17 cellular contexts compared by ENCODE assay signal in genomic region chr21:31336739-31337040, GRCh38. TPM values are rescaled to one million over a fixed set of nuclear protein-coding genes. Genes with fewer than 3 reads are reported as not detected.
DNase-seq lines count a peak whose midpoint lies in the region; ATAC-seq and TF ChIP-seq lines count a peak whose summit lies in the region.
"Had no signal": no experiment of that assay in that cellular context is flagged by ENCODE, and none has a peak within 500 bp of the region (broad histone marks: within the 10 kb centered on the region; RNA-seq: fewer than 3 reads in every experiment).

No MANE protein-coding gene starts in this region.

- H3K27me3 Mint-ChIP-seq in activated CD4-positive, alpha-beta memory T cell treated with anti-CD3 and anti-CD28 coated beads for 36 hours, result no peaks in the 10 kb centered on the region
- H3K27me3 Mint-ChIP-seq in activated CD4-positive, alpha-beta memory T cell treated with anti-CD3 and anti-CD28 coated beads, Interleukin-2, amount 10 ng/mL, durations not matched to agents 7 days and 5 days, result peaks cover 3% of the 10 kb centered on the region
- H3K27me3 Mint-ChIP-seq: activated CD4-positive, alpha-beta T cell treated with anti-CD3 and anti-CD28 coated beads, Interleukin-2, amount 10 ng/mL, durations not matched to agents 7 days and 5 days had no signal

- H3K27ac Mint-ChIP-seq in activated CD4-positive, alpha-beta memory T cell treated with anti-CD3 and anti-CD28 coated beads for 36 hours, result peak overlapping the region; percentile 35
- H3K27ac Mint-ChIP-seq in activated CD4-positive, alpha-beta memory T cell treated with anti-CD3 and anti-CD28 coated beads, Interleukin-2, amount 10 ng/mL, durations not matched to agents 7 days and 5 days, result no peak overlapping the region
- H3K27ac Mint-ChIP-seq: activated CD4-positive, alpha-beta T cell treated with anti-CD3 and anti-CD28 coated beads, Interleukin-2, amount 10 ng/mL, durations not matched to agents 7 days and 5 days; IgD-negative memory B cell; immature natural killer cell had no signal

- ATAC-seq in IMR-90 (ENCODE audit: low read depth) (no peak), GM21528 (IDR thresholded peaks at IDR 0.05; ENCODE audit: low FRiP score, unreplicated experiment) (no peak), GM18858 (IDR thresholded peaks at IDR 0.05; ENCODE audit: unreplicated experiment) (no peak)
- ATAC-seq: lower lobe of right lung had no signal

- dilution Hi-C loops in IMR-90 (cut with HindIII; ENCODE audit: low sequenced_read_pairs, unreplicated experiment), result no loop called here

- intact Hi-C loops in activated CD4-positive, alpha-beta memory T cell treated with anti-CD3 and anti-CD28 coated beads for 36 hours (cut with micrococcal nuclease), result no loop called here
- intact Hi-C loops in IMR-90 (cut with micrococcal nuclease), result no loop called here

- H3K23ac ChIP-seq in IMR-90 (ENCODE audit: low read depth, low read length), result no peak overlapping the region
- no peak overlapping the region for H3K23ac ChIP-seq in trophoblast cell (ENCODE audit: low read length)

- H3K4me2 ChIP-seq in IMR-90 (ENCODE audit: low read depth, low read length) (no peak overlapping the region), trophoblast cell (ENCODE audit: low read length) (no peak overlapping the region)

- H3K27ac ChIP-seq in IMR-90 (ENCODE audit: insufficient read depth, low read length), result no peak overlapping the region
- peak overlapping the region; percentile 75 for H3K27ac ChIP-seq in brain microvascular endothelial cell
- peak overlapping the region; percentile 8 for H3K27ac ChIP-seq in trophoblast cell (ENCODE audit: low read depth, low read length)
- H3K27ac ChIP-seq: lower lobe of right lung had no signal

- H4K8ac ChIP-seq in IMR-90 (ENCODE audit: low read depth in 2 of 2, low read length in 2 of 2) (peak overlapping the region in 1 of 2 experiments; percentile 38; a peak in 2 of 4 replicates), trophoblast cell (ENCODE audit: low read depth, low read length) (peak overlapping the region; percentile 4)

- WGBS in IMR-90 (ENCODE audit: extremely low coverage in 2 of 2, insufficient read length in 1 of 2), 2 experiments, result 80% methylated on average over 1 of the region's 6 CpGs; no CpG with 5 or more reads in 1 of the 2 experiments
- WGBS in trophoblast cell (ENCODE audit: extremely low coverage, insufficient coverage, insufficient read length), result no CpG with 5 or more reads among the region's 6 CpGs

- no peak overlapping the region; the same call in 1 of the 2 replicates for H3K14ac ChIP-seq in IMR-90 (replicated peaks; ENCODE audit: low read depth, low read length)
- H3K14ac ChIP-seq in trophoblast cell (ENCODE audit: low read length), result peak overlapping the region; percentile 36

- H4K91ac ChIP-seq in IMR-90 (ENCODE audit: insufficient read depth, low read depth, low read length) (peak overlapping the region; percentile 14; the same call in 1 of the 2 replicates), trophoblast cell (ENCODE audit: low read depth, low read length) (peak overlapping the region; percentile 40)

- BruUV-seq in IMR-90 (replicated peaks; lab: Mats Ljungman, UMichigan), result no TSS peak

- TF ChIP-seq CTCF in IMR-90 (conservative IDR thresholded peaks at IDR 0.05; ENCODE audit: low read depth, low read length) (no peak), brain microvascular endothelial cell (IDR thresholded peaks at IDR 0.05; ENCODE audit: low read depth, low read length, missing control alignments) (no peak)

- H3K18ac ChIP-seq in IMR-90 (ENCODE audit: low read depth, low read length) (no peak overlapping the region), trophoblast cell (ENCODE audit: low read length) (peak overlapping the region; percentile 63)

- H2BK15ac ChIP-seq in IMR-90 (ENCODE audit: low read depth, low read length), result peak overlapping the region; percentile 45; the same call in 1 of the 3 replicates

- peak overlapping the region; percentile 61 for H2BK20ac ChIP-seq in IMR-90 (ENCODE audit: low read depth, low read length)

- H3K36me3 ChIP-seq in IMR-90 (ENCODE audit: control insufficient read depth, insufficient read depth, low read length) (no peaks in the 10 kb centered on the region), brain microvascular endothelial cell (replicated peaks) (peaks cover 6% of the 10 kb centered on the region), trophoblast cell (ENCODE audit: control insufficient read depth in 1 of 2, insufficient read depth in 2 of 2, low read length in 2 of 2) (no peaks in the 10 kb centered on the region)
- H3K36me3 ChIP-seq: heart right ventricle had no signal

- POLR2A ChIA-PET in activated CD4-positive, alpha-beta memory T cell treated with anti-CD3 and anti-CD28 coated beads for 36 hours (lab: Charles Lee), result no interaction called here
- POLR2A ChIA-PET in activated CD4-positive, alpha-beta memory T cell treated with anti-CD3 and anti-CD28 coated beads, Interleukin-2, amount 10 ng/mL, durations not matched to agents 7 days and 5 days (lab: Charles Lee), result interaction anchor here (0.6 kb wide), 1 partner anchor 244 kb away, joined by 3 read pairs; no protein-coding TSS in a partner anchor
- POLR2A ChIA-PET in IMR-90 (lab: Charles Lee; ENCODE audit: unreplicated experiment), result no interaction called here

- no peaks in the 10 kb centered on the region for H3K9me3 Mint-ChIP-seq in activated CD4-positive, alpha-beta memory T cell treated with anti-CD3 and anti-CD28 coated beads for 36 hours
- H3K9me3 Mint-ChIP-seq in activated CD4-positive, alpha-beta memory T cell treated with anti-CD3 and anti-CD28 coated beads, Interleukin-2, amount 10 ng/mL, durations not matched to agents 7 days and 5 days, result no peaks in the 10 kb centered on the region
- H3K9me3 Mint-ChIP-seq: activated CD4-positive, alpha-beta T cell treated with anti-CD3 and anti-CD28 coated beads, Interleukin-2, amount 10 ng/mL, durations not matched to agents 7 days and 5 days had no signal

- peak overlapping the region; percentile 73 for H3K4ac ChIP-seq in IMR-90 (ENCODE audit: low read depth, low read length)
- no peak overlapping the region for H3K4ac ChIP-seq in trophoblast cell (ENCODE audit: low read depth, low read length)

- TF ChIP-seq POLR2A in IMR-90 (IDR thresholded peaks at IDR 0.05; ENCODE audit: low read depth, low read length), result no peak

- no peak overlapping the region for H3K56ac ChIP-seq in IMR-90 (ENCODE audit: extremely low read depth, insufficient read depth, low read length)

- no peak overlapping the region for H4K12ac ChIP-seq in trophoblast cell (ENCODE audit: low read depth, low read length)

- H3K9ac ChIP-seq in IMR-90 (ENCODE audit: low read depth, low read length), result no peak overlapping the region
- H3K9ac ChIP-seq in trophoblast cell (ENCODE audit: low read length), result no peak overlapping the region

- in situ Hi-C loops in IMR-90 (cut with MboI; ENCODE audit: low sequenced_read_pairs), result no loop called here
- in situ Hi-C loops in brain microvascular endothelial cell (cut with HindIII; ENCODE audit: low pct_ligation_motif_present, low sequenced_read_pairs), result no loop called here

- H2AK5ac ChIP-seq in IMR-90 (ENCODE audit: low read depth, low read length) (peak overlapping the region; percentile 57), trophoblast cell (ENCODE audit: low read length) (peak overlapping the region; percentile 49)

- H3K27me3 ChIP-seq in IMR-90 (ENCODE audit: control insufficient read depth, insufficient read depth, low read length) (peaks cover 9% of the 10 kb centered on the region; the same call in 1 of the 2 replicates), brain microvascular endothelial cell (replicated peaks) (no peaks in the 10 kb centered on the region), trophoblast cell (ENCODE audit: insufficient read depth, low read length) (no peaks in the 10 kb centered on the region)

- H3K4me3 ChIP-seq in IMR-90 (ENCODE audit: insufficient read depth, low read depth, low read length), result no peak overlapping the region
- no peak overlapping the region for H3K4me3 ChIP-seq in brain microvascular endothelial cell (ENCODE audit: low read depth, low read length)
- H3K4me3 ChIP-seq in trophoblast cell (ENCODE audit: low read depth, low read length), result no peak overlapping the region
- H3K4me3 ChIP-seq: BLaER1 treated with 17β-estradiol and CSF1 and Interleukin-3, amounts not matched to agents 10 nM and 100 nM; heart right ventricle; lower lobe of right lung had no signal

- H4K20me1 ChIP-seq in IMR-90 (ENCODE audit: insufficient read depth, low read length), result no peaks in the 10 kb centered on the region; the same call in 1 of the 2 replicates

- H2AK9ac ChIP-seq in IMR-90 (replicated peaks; ENCODE audit: low read depth, low read length, poor library complexity), result no peak overlapping the region

- TF ChIP-seq RAD21 in IMR-90 (IDR thresholded peaks at IDR 0.05; ENCODE audit: low read length), result no peak

- H3K9me3 ChIP-seq in IMR-90 (ENCODE audit: control insufficient read depth, insufficient read depth, low read length) (no peaks in the 10 kb centered on the region), trophoblast cell (ENCODE audit: insufficient read depth, low read depth, low read length) (no peaks in the 10 kb centered on the region)
- H3K9me3 ChIP-seq: BLaER1 treated with 17β-estradiol and CSF1 and Interleukin-3, amounts not matched to agents 10 nM and 100 nM; heart right ventricle; lower lobe of right lung had no signal

- H3K79me2 ChIP-seq in trophoblast cell (ENCODE audit: control insufficient read depth, insufficient read depth, low read length, poor library complexity), result no peaks in the 10 kb centered on the region

- peaks cover 7% of the 10 kb centered on the region for H3K4me1 ChIP-seq in IMR-90 (ENCODE audit: control insufficient read depth, insufficient read depth, low read length)
- H3K4me1 ChIP-seq in trophoblast cell (ENCODE audit: control insufficient read depth in 1 of 2, insufficient read depth in 2 of 2, low read length in 2 of 2), result peaks cover 19 to 27% of the 10 kb centered on the region in 2 experiments

- DNase-seq in activated CD4-positive, alpha-beta memory T cell treated with anti-CD3 and anti-CD28 coated beads for 36 hours, result no peak
- DNase-seq in activated CD4-positive, alpha-beta memory T cell treated with anti-CD3 and anti-CD28 coated beads, Interleukin-2, amount 10 ng/mL, durations not matched to agents 7 days and 5 days, result no peak
- no peak for DNase-seq in IMR-90
- no peak for DNase-seq in brain microvascular endothelial cell
- no peak for DNase-seq in trophoblast cell
- no peak for DNase-seq in activated CD4-positive, CD25-positive, alpha-beta regulatory T cell treated with anti-CD3 and anti-CD28 coated beads, Interleukin-2, amount 50 U/mL, for 72 hours
- DNase-seq: activated CD4-positive, alpha-beta T cell treated with anti-CD3 and anti-CD28 coated beads, Interleukin-2, amount 10 ng/mL, durations not matched to agents 7 days and 5 days; activated T-cell treated with anti-CD3 and anti-CD28 coated beads, Interleukin-2, amount 50 U/mL, for 1 hour; immature natural killer cell; lower lobe of right lung; MM.1S; NCI-H748 treated with DMSO at 0.1 percent for 48 hours had no signal

- H3K36me3 Mint-ChIP-seq in activated CD4-positive, alpha-beta memory T cell treated with anti-CD3 and anti-CD28 coated beads for 36 hours, result peaks cover 38% of the 10 kb centered on the region
- H3K36me3 Mint-ChIP-seq in activated CD4-positive, alpha-beta memory T cell treated with anti-CD3 and anti-CD28 coated beads, Interleukin-2, amount 10 ng/mL, durations not matched to agents 7 days and 5 days (ENCODE audit: low read depth), result peaks cover 78% of the 10 kb centered on the region
- H3K36me3 Mint-ChIP-seq: IgD-negative memory B cell had no signal

- peak overlapping the region; percentile 39 for H2BK120ac ChIP-seq in IMR-90 (ENCODE audit: low read depth, low read length)
- peak overlapping the region; percentile 41 for H2BK120ac ChIP-seq in trophoblast cell (ENCODE audit: insufficient read depth, low read length, poor library complexity)

- H2AFZ ChIP-seq in IMR-90 (replicated peaks; ENCODE audit: low read length, poor library complexity) (no peak overlapping the region), trophoblast cell (ENCODE audit: insufficient read depth, low read length, poor library complexity) (no peak overlapping the region)

- peak overlapping the region; percentile 75 for H2BK12ac ChIP-seq in trophoblast cell (ENCODE audit: low read length)

- no peak overlapping the region for H3K4me3 Mint-ChIP-seq in activated CD4-positive, alpha-beta memory T cell treated with anti-CD3 and anti-CD28 coated beads for 36 hours
- no peak overlapping the region for H3K4me3 Mint-ChIP-seq in activated CD4-positive, alpha-beta memory T cell treated with anti-CD3 and anti-CD28 coated beads, Interleukin-2, amount 10 ng/mL, durations not matched to agents 7 days and 5 days
- H3K4me3 Mint-ChIP-seq: activated CD4-positive, alpha-beta T cell treated with anti-CD3 and anti-CD28 coated beads, Interleukin-2, amount 10 ng/mL, durations not matched to agents 7 days and 5 days; IgD-negative memory B cell; immature natural killer cell had no signal

- H4K5ac ChIP-seq in IMR-90 (ENCODE audit: low read depth, low read length), result no peak overlapping the region

- peaks cover 10% of the 10 kb centered on the region for H3K9me1 ChIP-seq in IMR-90 (ENCODE audit: insufficient read depth, low read length)

- H2BK5ac ChIP-seq in IMR-90 (ENCODE audit: low read depth, low read length, poor library complexity, severe bottlenecking) (peak overlapping the region; percentile 28), trophoblast cell (ENCODE audit: low read depth, low read length, poor library complexity) (peak overlapping the region; percentile 26)

- CTCF ChIA-PET in activated CD4-positive, alpha-beta memory T cell treated with anti-CD3 and anti-CD28 coated beads for 36 hours (lab: Charles Lee), result interaction anchor here (0.7 kb wide), 1 partner anchor 101 kb away, joined by 3 read pairs; no protein-coding TSS in a partner anchor
- CTCF ChIA-PET in activated CD4-positive, alpha-beta memory T cell treated with anti-CD3 and anti-CD28 coated beads, Interleukin-2, amount 10 ng/mL, durations not matched to agents 7 days and 5 days (lab: Charles Lee), result no interaction called here
- CTCF ChIA-PET in IMR-90 (lab: Yijun Ruan, JAX), result no interaction called here

- peaks cover 77% of the 10 kb centered on the region for H3K4me1 Mint-ChIP-seq in activated CD4-positive, alpha-beta memory T cell treated with anti-CD3 and anti-CD28 coated beads for 36 hours (ENCODE audit: low read depth)
- H3K4me1 Mint-ChIP-seq in activated CD4-positive, alpha-beta memory T cell treated with anti-CD3 and anti-CD28 coated beads, Interleukin-2, amount 10 ng/mL, durations not matched to agents 7 days and 5 days, result peaks cover 61% of the 10 kb centered on the region
- H3K4me1 Mint-ChIP-seq: IgD-negative memory B cell had no signal

- H3K79me1 ChIP-seq in IMR-90 (ENCODE audit: low read depth in 1 of 2, low read length in 2 of 2), result no peaks in the 10 kb centered on the region
- peaks cover 4% of the 10 kb centered on the region for H3K79me1 ChIP-seq in trophoblast cell (ENCODE audit: low read length)

RNA-seq across cellular contexts. Expression of gene TIAM1, which starts 7.4 kb away (rescaled TPM):
- total RNA-seq in activated CD4-positive, alpha-beta memory T cell treated with anti-CD3 and anti-CD28 coated beads for 36 hours, result 10 to 100 TPM; 74.8 to 74.9 TPM
- total RNA-seq in activated CD4-positive, alpha-beta memory T cell treated with anti-CD3 and anti-CD28 coated beads, Interleukin-2, amount 10 ng/mL, durations not matched to agents 7 days and 5 days, result 10 to 100 TPM; 57.6 to 60.6 TPM
- 9.2 and 9.3 TPM in 2 replicates for total RNA-seq in IMR-90 (2012; rRNA removed)
- polyA plus RNA-seq in IMR-90 (2012; rRNA removed), result 2.9 TPM in 2 replicates
- polyA plus RNA-seq in IMR-90 (2012; cell fraction: cytosol; rRNA removed), result 1.5 and 2.0 TPM in 2 replicates
- 3.9 and 4.0 TPM in 2 replicates for polyA plus RNA-seq in IMR-90 (2012; cell fraction: nucleus; rRNA removed; ENCODE audit: low replicate concordance)
- polyA plus RNA-seq in trophoblast cell (2013), result 11.0 and 11.3 TPM in 2 replicates
